ENCODE assay signal across 8 cellular contexts in the genomic region with DNA sequence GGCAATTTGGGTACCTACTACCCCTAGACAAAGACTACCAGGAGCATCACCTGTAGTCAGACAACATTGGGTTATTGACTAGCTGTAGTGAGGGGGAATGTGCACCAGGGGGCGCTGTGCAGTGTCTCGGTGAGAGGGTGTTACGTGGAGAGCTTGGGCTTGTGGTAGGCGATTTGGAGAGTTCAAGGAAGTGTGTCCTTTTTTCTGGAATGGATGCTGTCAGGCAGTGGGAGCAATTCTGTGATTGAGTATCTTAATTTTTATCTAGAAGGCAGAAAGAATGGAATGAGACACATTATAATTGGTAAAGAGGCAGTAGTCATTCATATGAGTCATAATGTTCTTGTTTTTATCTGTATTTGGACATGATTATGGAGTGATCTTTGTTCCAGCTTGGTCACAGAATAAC.
DNase-seq lines count a peak whose midpoint lies in the region; ATAC-seq and TF ChIP-seq lines count a peak whose summit lies in the region.

No MANE protein-coding gene starts in this region.

- H3K27ac Mint-ChIP-seq in T-helper 2 cell treated with Interferon-gamma antibody and Interleukin-4, amounts not matched to agents 5 μg/mL and 100 μg/mL, for 36 hours: no peak overlapping the region
- H3K27ac Mint-ChIP-seq in naive thymus-derived CD4-positive, alpha-beta T cell: no peak overlapping the region

- ATAC-seq in GM18517 (IDR thresholded peaks at IDR 0.05; ENCODE audit: unreplicated experiment): peak; percentile 74
- ATAC-seq in HG03354 (IDR thresholded peaks at IDR 0.05; ENCODE audit: poor library complexity, severe bottlenecking, unreplicated experiment): peak; percentile 74
- no peak for ATAC-seq in naive thymus-derived CD4-positive, alpha-beta T cell
- ATAC-seq in GM19397 (IDR thresholded peaks at IDR 0.05; ENCODE audit: unreplicated experiment): no peak

- no peaks in the 10 kb centered on the region for H3K27me3 Mint-ChIP-seq in T-helper 2 cell treated with Interferon-gamma antibody and Interleukin-4, amounts not matched to agents 5 μg/mL and 100 μg/mL, for 36 hours (ENCODE audit: low read depth)
- H3K27me3 Mint-ChIP-seq in naive thymus-derived CD4-positive, alpha-beta T cell: peaks cover 2 to 22% (median 17%) of the 10 kb centered on the region in 5 donors

- H3K27ac ChIP-seq in C4-2B: no peak overlapping the region
- H3K27ac ChIP-seq in coronary artery: no peak overlapping the region
- H3K27ac ChIP-seq in naive thymus-derived CD4-positive, alpha-beta T cell (ENCODE audit: low read depth, low read length): no peak overlapping the region

- intact Hi-C loops in naive thymus-derived CD4-positive, alpha-beta T cell (cut with micrococcal nuclease): loop anchor here in 1 of 2 donors (1.0 kb wide), 2 partner anchors 91 to 363 kb away; no protein-coding TSS in a partner anchor

- H3K36me3 Mint-ChIP-seq in T-helper 2 cell treated with Interferon-gamma antibody and Interleukin-4, amounts not matched to agents 5 μg/mL and 100 μg/mL, for 36 hours (ENCODE audit: low read depth): no peaks in the 10 kb centered on the region
- no peaks in the 10 kb centered on the region for H3K36me3 Mint-ChIP-seq in naive thymus-derived CD4-positive, alpha-beta T cell

- POLR2A ChIA-PET in naive thymus-derived CD4-positive, alpha-beta T cell (lab: Charles Lee): no interaction called here

- H3K9me3 Mint-ChIP-seq in T-helper 2 cell treated with Interferon-gamma antibody and Interleukin-4, amounts not matched to agents 5 μg/mL and 100 μg/mL, for 36 hours: no peaks in the 10 kb centered on the region
- peaks cover 0 to 12% (median 4%) of the 10 kb centered on the region in 11 donors for H3K9me3 Mint-ChIP-seq in naive thymus-derived CD4-positive, alpha-beta T cell

- no peak overlapping the region for H3K4me3 ChIP-seq in coronary artery
- no peak overlapping the region for H3K4me3 ChIP-seq in naive thymus-derived CD4-positive, alpha-beta T cell (ENCODE audit: low read length)

- peaks cover 2% of the 10 kb centered on the region for H3K4me1 Mint-ChIP-seq in T-helper 2 cell treated with Interferon-gamma antibody and Interleukin-4, amounts not matched to agents 5 μg/mL and 100 μg/mL, for 36 hours (ENCODE audit: low read depth)
- no peaks in the 10 kb centered on the region for H3K4me1 Mint-ChIP-seq in naive thymus-derived CD4-positive, alpha-beta T cell

- H3K4me1 ChIP-seq in naive thymus-derived CD4-positive, alpha-beta T cell (ENCODE audit: control insufficient read depth in 2 of 2, insufficient read depth in 2 of 2, low read length in 2 of 2): no peaks in the 10 kb centered on the region

- H3K9me3 ChIP-seq in naive thymus-derived CD4-positive, alpha-beta T cell (ENCODE audit: control insufficient read depth in 2 of 3, low read length in 3 of 3): no peaks in the 10 kb centered on the region

- CTCF ChIA-PET in naive thymus-derived CD4-positive, alpha-beta T cell (lab: Charles Lee): interaction anchor here (0.8 to 1.3 kb wide), 5 partner anchors 10 to 369 kb away, joined by 3 to 4 read pairs (median 4); no protein-coding TSS in a partner anchor

- TF ChIP-seq CTCF in C4-2B (conservative IDR thresholded peaks at IDR 0.05) (peak; percentile 90), coronary artery (IDR thresholded peaks at IDR 0.05) (peak; percentile 12)

- no peaks in the 10 kb centered on the region for H3K36me3 ChIP-seq in naive thymus-derived CD4-positive, alpha-beta T cell (ENCODE audit: control insufficient read depth in 2 of 3, insufficient read depth in 3 of 3, low read length in 3 of 3)

- DNase-seq in T-helper 2 cell treated with Interferon-gamma antibody and Interleukin-4, amounts not matched to agents 5 μg/mL and 100 μg/mL, for 36 hours (ENCODE audit: low spot score): peak; percentile 26
- DNase-seq in coronary artery (ENCODE audit: low spot score) (no peak), amniotic stem cell (lab: John Stamatoyannopoulos, UW) (no peak)
- DNase-seq in naive thymus-derived CD4-positive, alpha-beta T cell: peak in 5 of 9 donors; percentile 1 to 56 (median 8)

- H3K4me3 Mint-ChIP-seq in T-helper 2 cell treated with Interferon-gamma antibody and Interleukin-4, amounts not matched to agents 5 μg/mL and 100 μg/mL, for 36 hours: no peak overlapping the region
- no peak overlapping the region for H3K4me3 Mint-ChIP-seq in naive thymus-derived CD4-positive, alpha-beta T cell

- no peaks in the 10 kb centered on the region for H3K27me3 ChIP-seq in naive thymus-derived CD4-positive, alpha-beta T cell (ENCODE audit: control insufficient read depth in 2 of 2, insufficient read depth in 2 of 2, low read length in 2 of 2)

Comparison
In these comparisons a context has a peak if more than half of its experiments do, and no peak if none do; other contexts are left out.
1. ATAC-seq: peak in GM18517 (single experiment) and HG03354 (single experiment); none in naive thymus-derived CD4-positive, alpha-beta T cell (single experiment) and GM19397 (single experiment).
2. DNase-seq: peak in T-helper 2 cell treated with Interferon-gamma antibody and Interleukin-4, amounts not matched to agents 5 μg/mL and 100 μg/mL, for 36 hours (single experiment) and naive thymus-derived CD4-positive, alpha-beta T cell (5 of 9); none in coronary artery (single experiment) and amniotic stem cell (single experiment).